ENCODE assay signal across 8 cellular contexts in the genomic region with DNA sequence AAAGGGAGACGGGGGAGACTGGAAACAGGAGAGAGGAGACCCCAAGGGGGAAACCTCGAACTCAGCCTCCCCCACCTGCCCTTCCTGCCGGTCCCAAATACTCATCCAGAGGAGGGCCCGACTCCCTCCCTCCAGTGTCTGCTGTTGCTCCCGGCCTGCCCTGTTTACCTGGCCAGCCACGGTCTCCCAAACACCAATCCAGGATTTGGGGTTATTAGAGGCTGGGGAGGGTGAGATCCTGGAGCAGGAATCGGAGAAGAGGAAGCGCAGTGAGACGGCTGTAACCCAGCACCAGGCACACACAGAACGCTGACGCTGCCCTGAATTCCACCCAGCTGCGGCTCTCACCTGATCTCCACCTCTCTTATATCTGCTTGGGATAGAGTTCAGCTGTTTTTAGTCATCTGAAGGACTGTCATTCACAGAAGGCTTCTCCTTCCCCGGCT.
DNase-seq lines count a peak whose midpoint lies in the region; ATAC-seq and TF ChIP-seq lines count a peak whose summit lies in the region.

No MANE protein-coding gene starts in this region.

- WGBS in heart left ventricle, 4 donors, result 64 to 69% (median 66%) methylated on average over 13 of the region's 13 CpGs

- DNase-seq in heart left ventricle (peak in 1 of 5 donors; percentile 40), Right ventricle myocardium inferior (ENCODE audit: missing footprints) (no peak), memory B cell (ENCODE audit: low spot score in 2 of 2) (no peak), vagina (ENCODE audit: extremely low spot score in 2 of 2) (peak; percentile 81 to 94), HT-29 (ENCODE audit: low spot score) (no peak), iPS-NIHi11 (ENCODE audit: low spot score) (no peak)

- H3K27ac ChIP-seq in heart left ventricle (peak overlapping the region in 10 of 12 donors; percentile 11 to 76 (median 44)), vagina (peak overlapping the region; percentile 28)

- H3K9me3 Mint-ChIP-seq in activated naive CD8-positive, alpha-beta T cell (ENCODE audit: low read depth), result no peaks in the 10 kb centered on the region
- no peaks in the 10 kb centered on the region for H3K9me3 Mint-ChIP-seq in memory B cell

- no peak for TF ChIP-seq POLR2A in heart left ventricle (IDR thresholded peaks at IDR 0.05)
- no peak for TF ChIP-seq POLR2A in vagina (IDR thresholded peaks at IDR 0.05)

- no peak for TF ChIP-seq CTCF in heart left ventricle (IDR thresholded peaks at IDR 0.05)
- TF ChIP-seq CTCF in vagina (IDR thresholded peaks at IDR 0.05), result no peak

- H3K27me3 ChIP-seq in heart left ventricle, result no peaks in the 10 kb centered on the region
- H3K27me3 ChIP-seq in vagina, result no peaks in the 10 kb centered on the region

- H3K27me3 Mint-ChIP-seq in activated naive CD8-positive, alpha-beta T cell, result no peaks in the 10 kb centered on the region
- H3K27me3 Mint-ChIP-seq in memory B cell, result peaks cover 2% of the 10 kb centered on the region

- H3K36me3 ChIP-seq in heart left ventricle (peaks cover 0 to 7% (median 3%) of the 10 kb centered on the region in 9 donors), vagina (no peaks in the 10 kb centered on the region)

- intact Hi-C loops in heart left ventricle (cut with DNase I), result loop anchor here (1.0 to 10.0 kb wide), 15 partner anchors 95 to 277 kb away; a partner anchor contains a TSS
- intact Hi-C loops in Right ventricle myocardium inferior (cut with DNase I), result loop anchor here (1.0 to 5.0 kb wide), 3 partner anchors 97 to 199 kb away; no protein-coding TSS in a partner anchor
- intact Hi-C loops in vagina (cut with DNase I), result loop anchor here (5.0 kb wide), 3 partner anchors 98 to 243 kb away; no protein-coding TSS in a partner anchor

- H3K36me3 Mint-ChIP-seq in activated naive CD8-positive, alpha-beta T cell, result no peaks in the 10 kb centered on the region
- no peaks in the 10 kb centered on the region for H3K36me3 Mint-ChIP-seq in memory B cell

- ATAC-seq in heart left ventricle (peak in 1 of 4 donors; percentile 4), Right ventricle myocardium inferior (no peak), memory B cell (ENCODE audit: low read depth) (peak; percentile 31), GM18868 (IDR thresholded peaks at IDR 0.05; ENCODE audit: unreplicated experiment) (no peak)

- no peak overlapping the region for H3K27ac Mint-ChIP-seq in activated naive CD8-positive, alpha-beta T cell
- H3K27ac Mint-ChIP-seq in memory B cell, result peak overlapping the region; percentile 25

- H3K4me3 ChIP-seq in heart left ventricle (peak overlapping the region in 6 of 12 donors; percentile 9 to 47 (median 20)), vagina (peak overlapping the region; percentile 10 to 16)

- H3K4me3 Mint-ChIP-seq in activated naive CD8-positive, alpha-beta T cell, result peak overlapping the region; percentile 66
- peak overlapping the region; percentile 81 for H3K4me3 Mint-ChIP-seq in memory B cell

- peaks cover 0 to 56% (median 36%) of the 10 kb centered on the region in 12 donors for H3K4me1 ChIP-seq in heart left ventricle
- peaks cover 22% of the 10 kb centered on the region for H3K4me1 ChIP-seq in vagina

- H3K9me3 ChIP-seq in heart left ventricle, result no peaks in the 10 kb centered on the region
- H3K9me3 ChIP-seq in vagina, result no peaks in the 10 kb centered on the region

- peaks cover 12% of the 10 kb centered on the region for H3K4me1 Mint-ChIP-seq in activated naive CD8-positive, alpha-beta T cell (ENCODE audit: low read depth)
- H3K4me1 Mint-ChIP-seq in memory B cell, result peaks cover 16% of the 10 kb centered on the region

Comparison
In these comparisons a context has a peak if more than half of its experiments do, and no peak if none do; other contexts are left out.
1. DNase-seq: peak in vagina (2 of 2); none in Right ventricle myocardium inferior (single experiment), memory B cell (0 of 2), HT-29 (single experiment) and iPS-NIHi11 (single experiment).